ENCODE assay signal across 28 cellular contexts in the genomic region with DNA sequence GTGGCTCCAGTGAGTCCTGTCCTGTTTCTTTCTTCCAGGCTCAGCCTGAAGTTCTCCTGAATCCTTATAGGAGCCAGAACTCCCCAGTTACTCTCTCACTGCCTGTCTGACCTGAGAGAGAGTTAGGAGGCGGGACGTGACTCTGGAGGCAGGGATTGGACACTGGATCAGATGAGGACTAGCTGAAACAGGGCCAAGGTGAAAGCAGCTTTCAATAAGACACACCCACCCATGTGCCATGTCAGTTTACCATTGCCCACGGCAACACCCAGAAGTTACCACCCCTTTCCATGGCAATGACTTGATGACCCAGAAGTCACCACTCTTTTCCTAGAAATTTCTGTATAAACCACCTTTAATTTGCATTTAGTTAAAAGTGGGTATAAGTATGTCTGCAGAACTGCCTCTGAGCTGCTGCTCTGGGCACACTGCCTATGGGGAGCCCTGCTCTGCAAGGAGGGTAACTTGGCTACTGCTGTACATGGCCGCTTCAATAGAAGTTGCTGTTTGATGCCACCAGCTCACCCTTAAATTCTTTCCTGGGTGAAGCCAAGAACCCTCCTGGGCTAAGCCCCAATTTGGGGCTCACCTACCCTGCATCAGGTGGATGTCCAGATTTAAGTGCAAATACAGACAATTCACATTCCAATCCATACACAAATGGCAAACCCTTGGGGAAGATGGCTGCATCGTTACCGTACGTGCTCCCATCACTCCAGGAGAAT. TPM values are rescaled to one million over a fixed set of nuclear protein-coding genes. Genes with fewer than 3 reads are reported as not detected.
A peak's percentile ranks its signal among the peaks of the same experiment; 100 is the strongest.
DNase-seq lines count a peak whose midpoint lies in the region; ATAC-seq and TF ChIP-seq lines count a peak whose summit lies in the region.
"Had no signal": no experiment of that assay in that cellular context is flagged by ENCODE, and none has a peak within 500 bp of the region (broad histone marks: within the 10 kb centered on the region; RNA-seq: fewer than 3 reads in every experiment).

No MANE protein-coding gene starts in this region.

- no peaks in the 10 kb centered on the region for H3K27me3 Mint-ChIP-seq in activated CD8-positive, alpha-beta memory T cell treated with anti-CD3 and anti-CD28 coated beads, Interleukin-2, amount 10 ng/mL, durations not matched to agents 7 days and 5 days

- CTCF ChIA-PET in activated CD8-positive, alpha-beta memory T cell treated with anti-CD3 and anti-CD28 coated beads, Interleukin-2, amount 10 ng/mL, durations not matched to agents 7 days and 5 days (lab: Charles Lee): no interaction called here

- H3K36me3 Mint-ChIP-seq in activated CD8-positive, alpha-beta memory T cell treated with anti-CD3 and anti-CD28 coated beads, Interleukin-2, amount 10 ng/mL, durations not matched to agents 7 days and 5 days: no peaks in the 10 kb centered on the region

- H3K4me1 ChIP-seq in Peyer's patch (no peaks in the 10 kb centered on the region), lower lobe of right lung (peaks cover 25% of the 10 kb centered on the region), upper lobe of right lung (peaks cover 24% of the 10 kb centered on the region)
- H3K4me1 ChIP-seq: HAP-1 had no signal

- no peak for TF ChIP-seq POLR2A in Peyer's patch (IDR thresholded peaks at IDR 0.05)

- no peaks in the 10 kb centered on the region for H3K36me3 ChIP-seq in Peyer's patch
- no peaks in the 10 kb centered on the region for H3K36me3 ChIP-seq in lower lobe of right lung
- no peaks in the 10 kb centered on the region for H3K36me3 ChIP-seq in upper lobe of right lung
- H3K36me3 ChIP-seq: BE2C, HAP-1, SJSA1 had no signal

- H3K4me3 ChIP-seq in Peyer's patch (no peak overlapping the region), lower lobe of right lung (no peak overlapping the region), upper lobe of right lung (no peak overlapping the region)
- H3K4me3 ChIP-seq: GM23338, HAP-1, SJSA1 had no signal

- H3K27ac ChIP-seq in Peyer's patch (no peak overlapping the region), lower lobe of right lung (no peak overlapping the region), upper lobe of right lung (no peak overlapping the region)
- H3K27ac ChIP-seq: HL-60, SJSA1 had no signal

- no peak for TF ChIP-seq CTCF in Peyer's patch (IDR thresholded peaks at IDR 0.05)
- TF ChIP-seq CTCF in lower lobe of right lung (IDR thresholded peaks at IDR 0.05): no peak
- TF ChIP-seq CTCF in upper lobe of right lung (IDR thresholded peaks at IDR 0.05): no peak
- no peak for TF ChIP-seq CTCF in omental fat pad (IDR thresholded peaks at IDR 0.05)

- H3K27me3 ChIP-seq in Peyer's patch: no peaks in the 10 kb centered on the region
- no peaks in the 10 kb centered on the region for H3K27me3 ChIP-seq in lower lobe of right lung (ENCODE audit: low read depth)
- H3K27me3 ChIP-seq in upper lobe of right lung: no peaks in the 10 kb centered on the region
- H3K27me3 ChIP-seq: BE2C had no signal

- H3K9me3 Mint-ChIP-seq in activated CD8-positive, alpha-beta memory T cell treated with anti-CD3 and anti-CD28 coated beads, Interleukin-2, amount 10 ng/mL, durations not matched to agents 7 days and 5 days (ENCODE audit: low read depth): no peaks in the 10 kb centered on the region
- H3K9me3 Mint-ChIP-seq: CD4-positive, alpha-beta T cell had no signal

- DNase-seq in activated CD8-positive, alpha-beta memory T cell treated with anti-CD3 and anti-CD28 coated beads, Interleukin-2, amount 10 ng/mL, durations not matched to agents 7 days and 5 days: peak; percentile 15
- no peak for DNase-seq in activated CD8-positive, alpha-beta memory T cell treated with anti-CD3 and anti-CD28 coated beads for 24 hours
- DNase-seq in Peyer's patch (peak in 2 of 3 donors; percentile 4), lower lobe of right lung (peak; percentile 4), upper lobe of right lung (peak; percentile 2), omental fat pad (ENCODE audit: low spot score) (no peak)
- DNase-seq: BE2C; CD4-positive, alpha-beta T cell; COR-L47; DND-41; KBM-7; MM.1S; NCI-H1092; NCI-H146; NCI-H2029 treated with DMSO at 0.1 percent for 48 hours; NCI-H345; NCI-H524 treated with DMSO at 0.1 percent for 48 hours; NCI-H82 had no signal

- no peaks in the 10 kb centered on the region for H3K9me3 ChIP-seq in Peyer's patch
- H3K9me3 ChIP-seq in lower lobe of right lung: no peaks in the 10 kb centered on the region
- H3K9me3 ChIP-seq in upper lobe of right lung: no peaks in the 10 kb centered on the region
- H3K9me3 ChIP-seq: BE2C, HAP-1, SJSA1 had no signal

- no peak for ATAC-seq in activated CD8-positive, alpha-beta memory T cell treated with anti-CD3 and anti-CD28 coated beads, Interleukin-2, amount 10 ng/mL, durations not matched to agents 7 days and 5 days
- no peak for ATAC-seq in lower lobe of right lung
- ATAC-seq in upper lobe of right lung: no peak
- ATAC-seq in omental fat pad (ENCODE audit: low FRiP score): no peak
- ATAC-seq in HG02642 (IDR thresholded peaks at IDR 0.05; ENCODE audit: poor library complexity, unreplicated experiment): no peak
- no peak for ATAC-seq in GM21717 (IDR thresholded peaks at IDR 0.05; ENCODE audit: unreplicated experiment)
- ATAC-seq: GM23338, Right ventricle myocardium inferior had no signal

- no peak overlapping the region for H3K27ac Mint-ChIP-seq in activated CD8-positive, alpha-beta memory T cell treated with anti-CD3 and anti-CD28 coated beads, Interleukin-2, amount 10 ng/mL, durations not matched to agents 7 days and 5 days
- H3K27ac Mint-ChIP-seq: CD4-positive, alpha-beta T cell; GM23338 had no signal

- no peak overlapping the region for H3K4me3 Mint-ChIP-seq in activated CD8-positive, alpha-beta memory T cell treated with anti-CD3 and anti-CD28 coated beads, Interleukin-2, amount 10 ng/mL, durations not matched to agents 7 days and 5 days
- H3K4me3 Mint-ChIP-seq: CD4-positive, alpha-beta T cell; GM23338 had no signal

- H3K4me1 Mint-ChIP-seq in activated CD8-positive, alpha-beta memory T cell treated with anti-CD3 and anti-CD28 coated beads, Interleukin-2, amount 10 ng/mL, durations not matched to agents 7 days and 5 days: no peaks in the 10 kb centered on the region
- H3K4me1 Mint-ChIP-seq: GM23338 had no signal

- intact Hi-C loops in lower lobe of right lung (cut with DNase I): no loop called here
- intact Hi-C loops in upper lobe of right lung (cut with DNase I): no loop called here

RNA-seq across cellular contexts. Expression of a gene that starts 13.7 kb away (rescaled TPM):
- not detected for total RNA-seq in activated CD8-positive, alpha-beta memory T cell treated with anti-CD3 and anti-CD28 coated beads, Interleukin-2, amount 10 ng/mL, durations not matched to agents 7 days and 5 days
- not detected for total RNA-seq in Peyer's patch
- not detected for total RNA-seq in lower lobe of right lung
- total RNA-seq in upper lobe of right lung: not detected
- 1 to 10 TPM in 1 of 4 donors, under 1 TPM in 1, not detected in 2; 0.84 to 2.6 TPM for total RNA-seq in omental fat pad
- total RNA-seq: A673; CD4-positive, alpha-beta T cell; G401; GM23338; HT1080; Right ventricle myocardium inferior; SJSA1 had no signal

RNA-seq across cellular contexts. Expression of a gene that starts 23.4 kb away (rescaled TPM):
- total RNA-seq in activated CD8-positive, alpha-beta memory T cell treated with anti-CD3 and anti-CD28 coated beads, Interleukin-2, amount 10 ng/mL, durations not matched to agents 7 days and 5 days: not detected
- 1 to 10 TPM in 1 of 4 donors, not detected in 3; 2.5 TPM for total RNA-seq in Peyer's patch
- 84.4 TPM for total RNA-seq in lower lobe of right lung
- 63.0 TPM for total RNA-seq in upper lobe of right lung
- 10 to 100 TPM in 2 of 4 donors, 1 to 10 TPM in 2; 1.3 to 27.0 (median 10.9) TPM for total RNA-seq in omental fat pad
- total RNA-seq: A673, G401, GM23338, HT1080, SJSA1 had no signal

Comparison
In these comparisons a context has a peak if more than half of its experiments do, and no peak if none do; other contexts are left out.
1. DNase-seq: peak in activated CD8-positive, alpha-beta memory T cell treated with anti-CD3 and anti-CD28 coated beads, Interleukin-2, amount 10 ng/mL, durations not matched to agents 7 days and 5 days (single experiment), Peyer's patch (2 of 3), lower lobe of right lung (single experiment) and upper lobe of right lung (single experiment); none in activated CD8-positive, alpha-beta memory T cell treated with anti-CD3 and anti-CD28 coated beads for 24 hours (single experiment) and omental fat pad (single experiment).